7 cellular contexts compared by ENCODE assay signal in genomic region chr12:53047221-53048032, GRCh38. TPM values are rescaled to one million over a fixed set of nuclear protein-coding genes. Genes with fewer than 3 reads are reported as not detected.
A peak's percentile ranks its signal among the peaks of the same experiment; 100 is the strongest.
DNase-seq lines count a peak whose midpoint lies in the region; ATAC-seq, FAIRE-seq and TF ChIP-seq lines count a peak whose summit lies in the region.

No MANE protein-coding gene starts in this region.

- no peaks in the 10 kb centered on the region for H4K20me1 ChIP-seq in endothelial cell of umbilical vein (replicated peaks; ENCODE audit: control insufficient read depth, extremely low read depth, insufficient read depth, low read length)

- peaks cover 15% of the 10 kb centered on the region for H3K79me2 ChIP-seq in endothelial cell of umbilical vein (ENCODE audit: control insufficient read depth, insufficient read depth, low read length)

- intact Hi-C loops in endothelial cell of umbilical vein (cut with micrococcal nuclease), result loop anchor here (1.0 kb wide), 1 partner anchor 9 kb away; no protein-coding TSS in a partner anchor

- peak; percentile 46 for FAIRE-seq in endothelial cell of umbilical vein (lab: Jason Lieb, UNC)

- no peaks in the 10 kb centered on the region for H3K9me3 ChIP-seq in endothelial cell of umbilical vein (replicated peaks; ENCODE audit: control insufficient read depth, insufficient read depth, low read length)
- no peaks in the 10 kb centered on the region for H3K9me3 ChIP-seq in mononuclear cell (ENCODE audit: low read depth, low read length)

- TF ChIP-seq POLR2A in endothelial cell of umbilical vein (IDR thresholded peaks at IDR 0.05; ENCODE audit: low read depth, low read length), result no peak

- H3K4me1 Mint-ChIP-seq in activated CD8-positive, alpha-beta memory T cell treated with anti-CD3 and anti-CD28 coated beads, Interleukin-2, amount 10 ng/mL, durations not matched to agents 7 days and 5 days, result peaks cover 17% of the 10 kb centered on the region

- peaks cover 11% of the 10 kb centered on the region for H3K27me3 Mint-ChIP-seq in activated CD8-positive, alpha-beta memory T cell treated with anti-CD3 and anti-CD28 coated beads, Interleukin-2, amount 10 ng/mL, durations not matched to agents 7 days and 5 days

- H3K9me1 ChIP-seq in endothelial cell of umbilical vein (replicated peaks; ENCODE audit: control insufficient read depth, extremely low read depth, insufficient read depth, low read length), result no peaks in the 10 kb centered on the region

- peak in 1 of 2 donors; percentile 3 for TF ChIP-seq CTCF in endothelial cell of umbilical vein (IDR thresholded peaks at IDR 0.05; ENCODE audit: extremely low read depth in 1 of 2, insufficient read depth in 1 of 2, low read depth in 1 of 2, low read length in 2 of 2)

- peak overlapping the region; percentile 26 for H3K27ac ChIP-seq in endothelial cell of umbilical vein (ENCODE audit: insufficient read depth, low read depth, low read length)

- no peaks in the 10 kb centered on the region for H3K27me3 ChIP-seq in endothelial cell of umbilical vein (ENCODE audit: control insufficient read depth in 2 of 2, insufficient read depth in 2 of 2, low read length in 2 of 2)
- peaks cover 3% of the 10 kb centered on the region for H3K27me3 ChIP-seq in mononuclear cell (ENCODE audit: insufficient read depth, low read length)

- DNase-seq in NCI-H345 treated with DMSO at 0.1 percent for 48 hours (lab: John Stamatoyannopoulos, UW; ENCODE audit: unreplicated experiment), result peak; percentile 18
- peak; percentile 66 for DNase-seq in activated CD8-positive, alpha-beta memory T cell treated with anti-CD3 and anti-CD28 coated beads, Interleukin-2, amount 10 ng/mL, durations not matched to agents 7 days and 5 days
- DNase-seq in endothelial cell of umbilical vein (ENCODE audit: low read depth, low spot score), result peak; percentile 32
- peak; percentile 58 for DNase-seq in stimulated activated CD8-positive, alpha-beta memory T cell treated with anti-CD3 and anti-CD28 coated beads, Interleukin-4, amount 100 ng/mL, for 24 hours (ENCODE audit: low read depth)

- peaks cover 4% of the 10 kb centered on the region for H3K36me3 Mint-ChIP-seq in activated CD8-positive, alpha-beta memory T cell treated with anti-CD3 and anti-CD28 coated beads, Interleukin-2, amount 10 ng/mL, durations not matched to agents 7 days and 5 days

- BruUV-seq in endothelial cell of umbilical vein (replicated peaks; lab: Mats Ljungman, UMichigan), result no TSS peak

- ATAC-seq in GM18511 (IDR thresholded peaks at IDR 0.05; ENCODE audit: unreplicated experiment) (peak; percentile 70), HG02943 (IDR thresholded peaks at IDR 0.05; ENCODE audit: low read depth, unreplicated experiment) (peak; percentile 62)
- ATAC-seq in activated CD8-positive, alpha-beta memory T cell treated with anti-CD3 and anti-CD28 coated beads, Interleukin-2, amount 10 ng/mL, durations not matched to agents 7 days and 5 days, result peak; percentile 84

- H3K27ac Mint-ChIP-seq in activated CD8-positive, alpha-beta memory T cell treated with anti-CD3 and anti-CD28 coated beads, Interleukin-2, amount 10 ng/mL, durations not matched to agents 7 days and 5 days, result no peak overlapping the region

- peak overlapping the region; percentile 83 for H3K4me3 Mint-ChIP-seq in activated CD8-positive, alpha-beta memory T cell treated with anti-CD3 and anti-CD28 coated beads, Interleukin-2, amount 10 ng/mL, durations not matched to agents 7 days and 5 days

- no peaks in the 10 kb centered on the region for H3K36me3 ChIP-seq in endothelial cell of umbilical vein (ENCODE audit: control insufficient read depth in 2 of 2, extremely low read depth in 1 of 2, insufficient read depth in 2 of 2, low read length in 2 of 2)

- POLR2A ChIA-PET in endothelial cell of umbilical vein (lab: Charles Lee), result interaction anchor here (1.0 kb wide), 1 partner anchor 32 kb away, joined by 3 read pairs; the partner anchor contains the start of gene SPRYD3

- no peaks in the 10 kb centered on the region for H3K9me3 Mint-ChIP-seq in activated CD8-positive, alpha-beta memory T cell treated with anti-CD3 and anti-CD28 coated beads, Interleukin-2, amount 10 ng/mL, durations not matched to agents 7 days and 5 days (ENCODE audit: low read depth)

- peak overlapping the region; percentile 35 for H3K4me2 ChIP-seq in endothelial cell of umbilical vein (ENCODE audit: insufficient read depth, low read length)

- peak overlapping the region; percentile 94 for H2AFZ ChIP-seq in endothelial cell of umbilical vein (ENCODE audit: low read depth, low read length)

- dilution Hi-C loops in endothelial cell of umbilical vein (cut with MboI; ENCODE audit: extremely low pct_ligation_motif_present, low sequenced_read_pairs), result no loop called here

- H3K9ac ChIP-seq in endothelial cell of umbilical vein (replicated peaks; ENCODE audit: extremely low read depth, insufficient read depth, low read length), result no peak overlapping the region

- CTCF ChIA-PET in activated CD8-positive, alpha-beta memory T cell treated with anti-CD3 and anti-CD28 coated beads, Interleukin-2, amount 10 ng/mL, durations not matched to agents 7 days and 5 days (lab: Charles Lee), result interaction anchor here (0.6 to 13.7 kb wide), 15 partner anchors 7 to 525 kb away, joined by 3 to 153 read pairs (median 4); partner anchors contain the start of genes AAAS, IGFBP6, SP1 and SPRYD3
- CTCF ChIA-PET in endothelial cell of umbilical vein (lab: Charles Lee), result interaction anchor here (1.0 to 4.5 kb wide), 7 partner anchors 9 to 150 kb away, joined by 4 to 45 read pairs (median 6); no protein-coding TSS in a partner anchor

- H3K4me1 ChIP-seq in endothelial cell of umbilical vein (ENCODE audit: control insufficient read depth, extremely low read depth, insufficient read depth, low read length) (peaks cover 52% of the 10 kb centered on the region), mononuclear cell (ENCODE audit: insufficient read depth, low read length) (peaks cover 15% of the 10 kb centered on the region)

- peak overlapping the region in 1 of 3 experiments; percentile 56 for H3K4me3 ChIP-seq in endothelial cell of umbilical vein (replicated peaks in 1 of 3; ENCODE audit: insufficient read depth in 1 of 3, low read depth in 1 of 3, low read length in 3 of 3)
- H3K4me3 ChIP-seq in mononuclear cell (ENCODE audit: low read length), result peak overlapping the region; percentile 56

RNA-seq across cellular contexts. Expression of gene TNS2, which starts 2.4 kb away (rescaled TPM):
- under 1 TPM; 0.58 to 0.89 TPM for total RNA-seq in activated CD8-positive, alpha-beta memory T cell treated with anti-CD3 and anti-CD28 coated beads, Interleukin-2, amount 10 ng/mL, durations not matched to agents 7 days and 5 days
- 106 and 119 TPM in 2 replicates for total RNA-seq in endothelial cell of umbilical vein
- polyA plus RNA-seq in endothelial cell of umbilical vein, result 84.5 and 119 TPM in 2 replicates
- polyA plus RNA-seq in endothelial cell of umbilical vein (2011; cell fraction: cytosol; rRNA removed), result 49.3 and 62.6 TPM in 2 replicates
- polyA plus RNA-seq in endothelial cell of umbilical vein (2011; cell fraction: nucleus; rRNA removed), result 356 and 431 TPM in 2 replicates
- polyA plus RNA-seq in endothelial cell of umbilical vein (2012), result 32.4 and 40.1 TPM in 2 replicates
- polyA minus RNA-seq in endothelial cell of umbilical vein, result 104 and 105 TPM in 2 replicates
- 8.6 TPM for polyA minus RNA-seq in endothelial cell of umbilical vein (2011; cell fraction: cytosol; rRNA and poly(A)+ RNA removed)
- 163 and 183 TPM in 2 replicates for polyA minus RNA-seq in endothelial cell of umbilical vein (2011; cell fraction: nucleus; rRNA and poly(A)+ RNA removed)
- 0.21 TPM for total RNA-seq in mononuclear cell

RNA-seq across cellular contexts. Expression of gene SPRYD3, which starts 31.8 kb away (rescaled TPM):
- total RNA-seq in activated CD8-positive, alpha-beta memory T cell treated with anti-CD3 and anti-CD28 coated beads, Interleukin-2, amount 10 ng/mL, durations not matched to agents 7 days and 5 days, result 10 to 100 TPM; 27.8 to 29.7 TPM
- total RNA-seq in endothelial cell of umbilical vein, result 31.7 and 39.2 TPM in 2 replicates
- 38.6 and 39.6 TPM in 2 replicates for polyA plus RNA-seq in endothelial cell of umbilical vein
- polyA plus RNA-seq in endothelial cell of umbilical vein (2011; cell fraction: cytosol; rRNA removed), result 27.2 and 27.3 TPM in 2 replicates
- polyA plus RNA-seq in endothelial cell of umbilical vein (2011; cell fraction: nucleus; rRNA removed), result 30.9 and 32.1 TPM in 2 replicates
- polyA plus RNA-seq in endothelial cell of umbilical vein (2012), result 27.6 and 35.4 TPM in 2 replicates
- polyA minus RNA-seq in endothelial cell of umbilical vein, result 41.8 and 45.3 TPM in 2 replicates
- 28.4 TPM for polyA minus RNA-seq in endothelial cell of umbilical vein (2011; cell fraction: cytosol; rRNA and poly(A)+ RNA removed)
- polyA minus RNA-seq in endothelial cell of umbilical vein (2011; cell fraction: nucleus; rRNA and poly(A)+ RNA removed), result 13.6 and 18.1 TPM in 2 replicates
- total RNA-seq in mononuclear cell, result 9.4 TPM

RNA-seq across cellular contexts. Expression of gene EIF4B, which starts 41.2 kb away (rescaled TPM):
- total RNA-seq in activated CD8-positive, alpha-beta memory T cell treated with anti-CD3 and anti-CD28 coated beads, Interleukin-2, amount 10 ng/mL, durations not matched to agents 7 days and 5 days, result 100 to 1,000 TPM; 264 to 382 TPM
- total RNA-seq in endothelial cell of umbilical vein, result 372 and 382 TPM in 2 replicates
- polyA plus RNA-seq in endothelial cell of umbilical vein, result 169 and 233 TPM in 2 replicates
- 339 and 375 TPM in 2 replicates for polyA plus RNA-seq in endothelial cell of umbilical vein (2011; cell fraction: cytosol; rRNA removed)
- 236 and 267 TPM in 2 replicates for polyA plus RNA-seq in endothelial cell of umbilical vein (2011; cell fraction: nucleus; rRNA removed)
- 268 and 415 TPM in 2 replicates for polyA plus RNA-seq in endothelial cell of umbilical vein (2012)
- polyA minus RNA-seq in endothelial cell of umbilical vein, result 718 and 745 TPM in 2 replicates
- 585 TPM for polyA minus RNA-seq in endothelial cell of umbilical vein (2011; cell fraction: cytosol; rRNA and poly(A)+ RNA removed)
- polyA minus RNA-seq in endothelial cell of umbilical vein (2011; cell fraction: nucleus; rRNA and poly(A)+ RNA removed), result 147 and 171 TPM in 2 replicates
- total RNA-seq in mononuclear cell, result 1,510 TPM

RNA-seq across cellular contexts. Expression of gene IGFBP6, which starts 50.0 kb away (rescaled TPM):
- 1 to 10 TPM; 1.8 to 3.9 TPM for total RNA-seq in activated CD8-positive, alpha-beta memory T cell treated with anti-CD3 and anti-CD28 coated beads, Interleukin-2, amount 10 ng/mL, durations not matched to agents 7 days and 5 days
- total RNA-seq in endothelial cell of umbilical vein (11.6 and 14.1 TPM in 2 replicates), mononuclear cell (not detected)
- polyA plus RNA-seq in endothelial cell of umbilical vein, result 18.2 TPM in 2 replicates
- 13.8 and 17.0 TPM in 2 replicates for polyA plus RNA-seq in endothelial cell of umbilical vein (2011; cell fraction: cytosol; rRNA removed)
- polyA plus RNA-seq in endothelial cell of umbilical vein (2011; cell fraction: nucleus; rRNA removed), result 4.4 and 4.9 TPM in 2 replicates
- polyA plus RNA-seq in endothelial cell of umbilical vein (2012), result 8.8 and 16.2 TPM in 2 replicates
- polyA minus RNA-seq in endothelial cell of umbilical vein, result 4.0 and 11.3 TPM in 2 replicates
- 25.2 TPM for polyA minus RNA-seq in endothelial cell of umbilical vein (2011; cell fraction: cytosol; rRNA and poly(A)+ RNA removed)
- polyA minus RNA-seq in endothelial cell of umbilical vein (2011; cell fraction: nucleus; rRNA and poly(A)+ RNA removed), result 1.4 and 1.6 TPM in 2 replicates

RNA-seq across cellular contexts. Expression of gene SOAT2, which starts 55.9 kb away (rescaled TPM):
- total RNA-seq in activated CD8-positive, alpha-beta memory T cell treated with anti-CD3 and anti-CD28 coated beads, Interleukin-2, amount 10 ng/mL, durations not matched to agents 7 days and 5 days, result 1 to 10 TPM; 1.1 to 5.9 TPM
- total RNA-seq in endothelial cell of umbilical vein (not detected in 2 replicates), mononuclear cell (0.21 TPM)
- not detected in 2 replicates for polyA plus RNA-seq in endothelial cell of umbilical vein
- polyA plus RNA-seq in endothelial cell of umbilical vein (2011; cell fraction: cytosol; rRNA removed), result not detected in 2 replicates
- not detected in 2 replicates for polyA plus RNA-seq in endothelial cell of umbilical vein (2011; cell fraction: nucleus; rRNA removed)
- polyA plus RNA-seq in endothelial cell of umbilical vein (2012), result not detected in 2 replicates
- polyA minus RNA-seq in endothelial cell of umbilical vein, result not detected in 2 replicates
- polyA minus RNA-seq in endothelial cell of umbilical vein (2011; cell fraction: cytosol; rRNA and poly(A)+ RNA removed), result not detected
- not detected in 2 replicates for polyA minus RNA-seq in endothelial cell of umbilical vein (2011; cell fraction: nucleus; rRNA and poly(A)+ RNA removed)

Comparison
In these comparisons a context has a peak if more than half of its experiments do, and no peak if none do; other contexts are left out.
1. RNA of gene TNS2, which starts 2.4 kb away (total RNA-seq): 106 to 119 TPM in endothelial cell of umbilical vein; 0.58 to 0.89 TPM in activated CD8-positive, alpha-beta memory T cell treated with anti-CD3 and anti-CD28 coated beads, Interleukin-2, amount 10 ng/mL, durations not matched to agents 7 days and 5 days and 0.21 TPM in mononuclear cell (single experiment); every median in the first group is over 10 times any median in the second.
2. Peak in every context shown above with its lines, with median percentiles within 50 percentile points of each other: ATAC-seq and DNase-seq.